ENCODE assay signal across 32 cellular contexts in genomic region chr12:46674126-46674525, GRCh38.
"Had no signal": no experiment of that assay in that cellular context is flagged by ENCODE, and none has a peak within 500 bp of the region (broad histone marks: within the 10 kb centered on the region; RNA-seq: fewer than 3 reads in every experiment).

No MANE protein-coding gene starts in this region.

- FAIRE-seq: TTC549, urothelium cell line had no signal

- H3K9me3 Mint-ChIP-seq: activated naive CD4-positive, alpha-beta T cell treated with anti-CD3 and anti-CD28 coated beads for 36 hours; activated naive CD8-positive, alpha-beta T cell treated with anti-CD3 and anti-CD28 coated beads for 36 hours; nephron progenitor cell had no signal

- H3K27ac ChIP-seq: adrenal gland, ascending aorta, gastrocnemius medialis, neutrophil, ovary, psoas muscle, right atrium auricular region, stomach, tibial nerve, VCaP had no signal

- H3K4me3 Mint-ChIP-seq: activated naive CD4-positive, alpha-beta T cell treated with anti-CD3 and anti-CD28 coated beads for 36 hours; activated naive CD8-positive, alpha-beta T cell treated with anti-CD3 and anti-CD28 coated beads for 36 hours; brain; endodermal cell; naive B cell; nephron progenitor cell; stimulated activated naive B cell treated with anti-CD40 and anti-IgM and Interleukin-4, amounts not matched to agents 10 μg/mL and 1 μg/mL and 100 μg/mL, for 72 hours; T-helper 1 cell treated with Interleukin-12 subunit alpha and Interleukin-12 subunit beta and Interleukin-4 antibody, amounts not matched to agents 30 μg/mL and 1 μg/mL, for 36 hours had no signal

- H3K27me3 ChIP-seq: adrenal gland, ascending aorta, gastrocnemius medialis, neutrophil, ovary, right atrium auricular region, stomach, tibial nerve had no signal

- H3K4me3 ChIP-seq: adrenal gland, ascending aorta, gastrocnemius medialis, ovary, psoas muscle, right atrium auricular region, stomach, tibial nerve had no signal

- H3K4me1 ChIP-seq: adrenal gland, right atrium auricular region had no signal

- H3K4me1 Mint-ChIP-seq: activated naive CD8-positive, alpha-beta T cell treated with anti-CD3 and anti-CD28 coated beads for 36 hours; naive B cell; stimulated activated naive B cell treated with anti-CD40 and anti-IgM and Interleukin-4, amounts not matched to agents 10 μg/mL and 1 μg/mL and 100 μg/mL, for 72 hours had no signal

- DNase-seq: activated CD4-positive, alpha-beta T cell treated with anti-CD3 and anti-CD28 coated beads for 4 hours; activated CD4-positive, alpha-beta T cell treated with anti-CD3 and anti-CD28 coated beads, Interleukin-2, amount 50 U/mL, for 4 hours; activated CD8-positive, alpha-beta memory T cell treated with anti-CD3 and anti-CD28 coated beads for 24 hours; activated effector memory CD4-positive, alpha-beta T cell treated with anti-CD3 and anti-CD28 coated beads, Interleukin-2, amount 50 U/mL, for 16 hours; activated naive CD4-positive, alpha-beta T cell treated with anti-CD3 and anti-CD28 coated beads for 36 hours; activated naive CD8-positive, alpha-beta T cell treated with anti-CD3 and anti-CD28 coated beads for 36 hours; adrenal gland; caudate nucleus; endodermal cell; gastrocnemius medialis; glutamatergic neuron; islet precursor cell; left cardiac atrium; left ventricle myocardium superior; naive B cell; nephron progenitor cell; ovary; psoas muscle; stimulated activated CD4-positive, alpha-beta T cell treated with anti-CD3 and anti-CD28 coated beads, Interleukin-15, amount 100 ng/mL, for 24 hours; stimulated activated CD4-positive, alpha-beta T cell treated with anti-CD3 and anti-CD28 coated beads, Interleukin-2, amount 100 ng/mL, for 24 hours; stimulated activated naive B cell treated with anti-CD40 and anti-IgM and Interleukin-4, amounts not matched to agents 10 μg/mL and 1 μg/mL and 100 μg/mL, for 72 hours; stomach; T-helper 9 cell had no signal

- H3K36me3 Mint-ChIP-seq: brain had no signal

- ATAC-seq: gastrocnemius medialis; left ventricle myocardium superior; psoas muscle; stimulated activated naive B cell treated with anti-CD40 and anti-IgM and Interleukin-4, amounts not matched to agents 10 μg/mL and 1 μg/mL and 100 μg/mL, for 72 hours had no signal

- H3K36me3 ChIP-seq: adrenal gland, ascending aorta, gastrocnemius medialis, neutrophil, ovary, right atrium auricular region, stomach, tibial nerve had no signal

- H3K27ac Mint-ChIP-seq: activated naive CD4-positive, alpha-beta T cell treated with anti-CD3 and anti-CD28 coated beads for 36 hours; activated naive CD8-positive, alpha-beta T cell treated with anti-CD3 and anti-CD28 coated beads for 36 hours; brain; endodermal cell; nephron progenitor cell; stimulated activated naive B cell treated with anti-CD40 and anti-IgM and Interleukin-4, amounts not matched to agents 10 μg/mL and 1 μg/mL and 100 μg/mL, for 72 hours; T-helper 1 cell treated with Interleukin-12 subunit alpha and Interleukin-12 subunit beta and Interleukin-4 antibody, amounts not matched to agents 30 μg/mL and 1 μg/mL, for 36 hours had no signal

- H3K27me3 Mint-ChIP-seq: activated naive CD8-positive, alpha-beta T cell treated with anti-CD3 and anti-CD28 coated beads for 36 hours; naive B cell; stimulated activated naive B cell treated with anti-CD40 and anti-IgM and Interleukin-4, amounts not matched to agents 10 μg/mL and 1 μg/mL and 100 μg/mL, for 72 hours had no signal

- H3K9me3 ChIP-seq: adrenal gland, ascending aorta, gastrocnemius medialis, neutrophil, ovary, psoas muscle, right atrium auricular region, stomach, tibial nerve had no signal
